ENCODE assay signal across 12 cellular contexts in the genomic region with DNA sequence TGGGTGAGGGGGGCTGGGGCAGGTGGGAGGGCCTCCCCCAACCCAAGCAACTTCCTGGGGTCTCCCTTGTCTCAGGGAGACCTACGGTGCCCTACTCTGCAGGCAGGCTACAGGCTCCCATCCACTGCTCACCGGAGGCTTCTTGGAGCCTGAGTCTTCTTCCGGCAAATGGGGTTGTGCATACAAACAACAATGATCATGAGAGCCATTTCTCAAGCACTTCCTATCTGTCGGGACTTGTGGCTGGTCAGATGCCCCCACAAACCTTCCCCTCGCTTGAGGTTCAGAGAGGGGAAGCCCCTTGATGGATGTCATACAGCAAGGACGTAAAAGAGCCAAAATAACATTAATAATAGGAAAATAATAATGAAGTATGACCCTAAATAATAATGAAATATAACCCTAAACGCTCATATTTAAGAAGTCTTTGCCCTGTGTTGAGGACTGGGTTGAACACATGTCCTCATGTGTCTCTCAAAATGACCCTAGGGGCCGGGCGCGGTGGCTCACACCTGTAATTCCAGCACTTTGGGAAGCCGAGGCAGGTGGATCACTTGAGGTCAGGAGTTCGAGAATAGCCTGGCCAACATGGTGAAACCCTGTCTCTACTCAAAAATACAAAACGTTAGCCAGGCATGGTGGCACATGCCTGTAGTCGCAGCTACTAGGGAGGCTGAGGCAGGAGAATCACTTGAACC. TPM values are rescaled to one million over a fixed set of nuclear protein-coding genes. Genes with fewer than 3 reads are reported as not detected.
DNase-seq lines count a peak whose midpoint lies in the region; ATAC-seq lines count a peak whose summit lies in the region.
"Had no signal": no experiment of that assay in that cellular context is flagged by ENCODE, and none has a peak within 500 bp of the region (broad histone marks: within the 10 kb centered on the region; RNA-seq: fewer than 3 reads in every experiment).

No MANE protein-coding gene starts in this region.

- H3K36me3 Mint-ChIP-seq in activated T-cell treated with anti-CD3 and anti-CD28 coated beads, Interleukin-2, amount 50 U/mL, for 24 hours (ENCODE audit: low read depth) = peaks cover 54% of the 10 kb centered on the region
- peaks cover 13% of the 10 kb centered on the region for H3K36me3 Mint-ChIP-seq in T-helper 17 cell (ENCODE audit: low read depth)
- peaks cover 4 to 33% (median 17%) of the 10 kb centered on the region in 3 donors for H3K36me3 Mint-ChIP-seq in immature natural killer cell

- peak overlapping the region; percentile 99 for H3K27ac Mint-ChIP-seq in activated T-cell treated with anti-CD3 and anti-CD28 coated beads, Interleukin-2, amount 50 U/mL, for 24 hours
- peak overlapping the region; percentile 99 for H3K27ac Mint-ChIP-seq in T-helper 17 cell
- H3K27ac Mint-ChIP-seq in immature natural killer cell = peak overlapping the region; percentile 91 to 100 (median 99)

- in situ Hi-C loops in HAP-1 (cut with MboI; ENCODE audit: low sequenced_read_pairs) = no loop called here

- H3K27me3 ChIP-seq in HAP-1 (ENCODE audit: low read depth) = no peaks in the 10 kb centered on the region

- H3K4me3 Mint-ChIP-seq in activated T-cell treated with anti-CD3 and anti-CD28 coated beads, Interleukin-2, amount 50 U/mL, for 24 hours = peak overlapping the region; percentile 96
- peak overlapping the region; percentile 99 for H3K4me3 Mint-ChIP-seq in T-helper 17 cell
- H3K4me3 Mint-ChIP-seq in immature natural killer cell = peak overlapping the region; percentile 97 to 100 (median 100)

- H3K9me3 Mint-ChIP-seq in activated T-cell treated with anti-CD3 and anti-CD28 coated beads, Interleukin-2, amount 50 U/mL, for 24 hours = no peaks in the 10 kb centered on the region
- no peaks in the 10 kb centered on the region for H3K9me3 Mint-ChIP-seq in immature natural killer cell

- no peaks in the 10 kb centered on the region for H3K27me3 Mint-ChIP-seq in activated T-cell treated with anti-CD3 and anti-CD28 coated beads, Interleukin-2, amount 50 U/mL, for 24 hours
- H3K27me3 Mint-ChIP-seq in T-helper 17 cell (no peaks in the 10 kb centered on the region), immature natural killer cell (ENCODE audit: low read depth in 3 of 3) (peaks cover 3 to 13% (median 8%) of the 10 kb centered on the region in 3 donors)

- H3K4me3 ChIP-seq in HAP-1 = no peak overlapping the region
- H3K4me3 ChIP-seq: PC-9 had no signal

- H3K36me3 ChIP-seq in HAP-1 (replicated peaks) = peaks cover 3% of the 10 kb centered on the region; the same call in 1 of the 2 replicates

- peak; percentile 29 for DNase-seq in activated T-cell treated with anti-CD3 and anti-CD28 coated beads, Interleukin-2, amount 50 U/mL, for 24 hours
- no peak for DNase-seq in activated T-cell treated with anti-CD3 and anti-CD28 coated beads, Interleukin-2, amount 50 U/mL, for 1 hour
- DNase-seq in T-helper 17 cell = no peak
- peak; percentile 35 to 47 (median 45) for DNase-seq in immature natural killer cell
- DNase-seq in substantia nigra (lab: John Stamatoyannopoulos, UW) = peak in 1 of 49 donors; percentile 5
- no peak for DNase-seq in HAP-1 (ENCODE audit: low spot score in 2 of 2)
- no peak for DNase-seq in dedifferentiated amniotic fluid mesenchymal stem cell (ENCODE audit: extremely low spot score)
- no peak for DNase-seq in SK-N-DZ (ENCODE audit: low spot score)
- DNase-seq: PC-9 had no signal

- peaks cover 75% of the 10 kb centered on the region for H3K4me1 Mint-ChIP-seq in activated T-cell treated with anti-CD3 and anti-CD28 coated beads, Interleukin-2, amount 50 U/mL, for 24 hours (ENCODE audit: low read depth)
- peaks cover 56% of the 10 kb centered on the region for H3K4me1 Mint-ChIP-seq in T-helper 17 cell
- H3K4me1 Mint-ChIP-seq in immature natural killer cell = peaks cover 87 to 95% of the 10 kb centered on the region in 2 donors

- peak overlapping the region; percentile 33 for H3K27ac ChIP-seq in substantia nigra (ENCODE audit: low read depth, low read length, poor library complexity, severe bottlenecking)
- H3K27ac ChIP-seq: PC-9 had no signal

- peak; percentile 41 for ATAC-seq in T-helper 17 cell

- H3K9me3 ChIP-seq in T-helper 17 cell (ENCODE audit: control insufficient read depth, low read length, poor library complexity, severe bottlenecking) (no peaks in the 10 kb centered on the region), HAP-1 (no peaks in the 10 kb centered on the region)

- H3K4me1 ChIP-seq in HAP-1 = 0 out of 2 replicates have a peak, but pooled peaks cover 2% of the 10 kb centered on the region

RNA-seq across cellular contexts. Expression of a gene that starts 0.7 kb away (rescaled TPM):
- total RNA-seq in T-helper 17 cell = 100 to 1,000 TPM; 288 to 373 TPM
- 100 to 1,000 TPM; 104 to 179 (median 106) TPM for polyA plus RNA-seq in immature natural killer cell
- not detected in 2 replicates for polyA plus RNA-seq in SK-N-DZ (2014; cell fraction: cytosol; rRNA removed)
- polyA plus RNA-seq in SK-N-DZ (2014; cell fraction: nucleus; rRNA removed) = not detected in 2 replicates
- total RNA-seq: endothelial cell of umbilical vein, PC-9 had no signal
- polyA plus RNA-seq: AG04450, endothelial cell of umbilical vein had no signal

RNA-seq across cellular contexts. Expression of a gene that starts 10.9 kb away (rescaled TPM):
- total RNA-seq in T-helper 17 cell = 1 to 10 TPM; 3.1 to 3.7 TPM
- polyA plus RNA-seq in immature natural killer cell = 1 to 10 TPM; 3.0 to 9.0 (median 4.4) TPM
- 0.05 and 0.13 TPM in 2 replicates for polyA plus RNA-seq in SK-N-DZ (2014; cell fraction: cytosol; rRNA removed)
- polyA plus RNA-seq in SK-N-DZ (2014; cell fraction: nucleus; rRNA removed) = 0.40 and 0.47 TPM in 2 replicates
- total RNA-seq: skeletal muscle tissue had no signal

RNA-seq across cellular contexts. Expression of a gene that starts 26.3 kb away (rescaled TPM):
- total RNA-seq in T-helper 17 cell = under 1 TPM in 1 of 2 donors, not detected in 1; 0.17 TPM
- not detected for polyA plus RNA-seq in immature natural killer cell
- 20.1 and 28.3 TPM in 2 replicates for polyA plus RNA-seq in SK-N-DZ (2014; cell fraction: cytosol; rRNA removed)
- 14.1 and 16.2 TPM in 2 replicates for polyA plus RNA-seq in SK-N-DZ (2014; cell fraction: nucleus; rRNA removed)

RNA-seq across cellular contexts. Expression of a gene that starts 27.7 kb away (rescaled TPM):
- not detected for total RNA-seq in T-helper 17 cell
- polyA plus RNA-seq in immature natural killer cell = not detected
- polyA plus RNA-seq in SK-N-DZ (2014; cell fraction: cytosol; rRNA removed) = not detected in 2 replicates
- not detected in 2 replicates for polyA plus RNA-seq in SK-N-DZ (2014; cell fraction: nucleus; rRNA removed)
- total RNA-seq: endothelial cell of umbilical vein, PC-9 had no signal

RNA-seq across cellular contexts. Expression of a gene that starts 52.1 kb away (rescaled TPM):
- total RNA-seq in T-helper 17 cell = under 1 TPM in 1 of 2 donors, not detected in 1; 0.86 TPM
- not detected for polyA plus RNA-seq in immature natural killer cell
- not detected in 2 replicates for polyA plus RNA-seq in SK-N-DZ (2014; cell fraction: cytosol; rRNA removed)
- polyA plus RNA-seq in SK-N-DZ (2014; cell fraction: nucleus; rRNA removed) = not detected in 2 replicates
- total RNA-seq: endothelial cell of umbilical vein, skeletal muscle tissue had no signal
- polyA plus RNA-seq: AG04450 had no signal

Comparison
In these comparisons a context has a peak if more than half of its experiments do, and no peak if none do; other contexts are left out.
1. DNase-seq: peak in activated T-cell treated with anti-CD3 and anti-CD28 coated beads, Interleukin-2, amount 50 U/mL, for 24 hours (single experiment) and immature natural killer cell (3 of 3); none in activated T-cell treated with anti-CD3 and anti-CD28 coated beads, Interleukin-2, amount 50 U/mL, for 1 hour (single experiment), T-helper 17 cell (0 of 3), HAP-1 (0 of 2), dedifferentiated amniotic fluid mesenchymal stem cell (single experiment) and SK-N-DZ (single experiment).
2. Peak in every context shown above with its lines, with median percentiles within 50 percentile points of each other: H3K27ac Mint-ChIP-seq and H3K4me3 Mint-ChIP-seq.